In the genomic region with DNA sequence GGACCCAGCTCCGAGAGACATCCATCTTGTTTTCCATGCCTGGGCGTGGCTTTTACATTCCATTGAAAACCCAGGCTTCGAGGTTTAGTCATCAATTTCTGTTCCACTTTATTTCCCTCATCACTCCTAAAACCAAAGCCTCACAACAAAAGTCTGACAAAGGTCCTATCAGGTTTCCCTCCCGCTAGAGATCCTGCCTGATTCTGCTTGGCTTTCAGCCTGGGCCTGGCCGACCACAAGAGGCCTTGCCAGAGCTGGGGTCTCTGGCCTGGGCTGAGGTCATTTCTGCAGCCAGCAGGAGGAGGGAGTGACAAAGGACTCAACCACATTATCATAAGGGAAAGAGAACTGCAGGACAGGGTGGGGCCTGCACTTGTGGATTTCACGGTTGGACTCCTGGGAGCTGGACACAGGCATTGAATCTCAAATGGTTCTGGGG, we compare ENCODE assay signal across 10 cellular contexts.
DNase-seq lines count a peak whose midpoint lies in the region; ATAC-seq and TF ChIP-seq lines count a peak whose summit lies in the region.
"Had no signal": no experiment of that assay in that cellular context is flagged by ENCODE, and none has a peak within 500 bp of the region (broad histone marks: within the 10 kb centered on the region; RNA-seq: fewer than 3 reads in every experiment).

No MANE protein-coding gene starts in this region.

- H3K4me3 Mint-ChIP-seq in brain (peak overlapping the region in 1 of 5 experiments; percentile 9), natural killer cell (no peak overlapping the region)

- H3K27ac ChIP-seq in heart right ventricle (peak overlapping the region in 6 of 10 donors; percentile 35 to 86 (median 66)), vagina (peak overlapping the region; percentile 66)

- H3K4me1 ChIP-seq in heart right ventricle (peaks cover 0 to 46% (median 20%) of the 10 kb centered on the region in 9 donors), vagina (peaks cover 42% of the 10 kb centered on the region)

- H3K36me3 Mint-ChIP-seq in brain (peaks cover 9% of the 10 kb centered on the region), natural killer cell (no peaks in the 10 kb centered on the region)

- TF ChIP-seq POLR2A in vagina (IDR thresholded peaks at IDR 0.05): no peak

- H3K27me3 Mint-ChIP-seq in brain (no peaks in the 10 kb centered on the region), natural killer cell (ENCODE audit: low read depth in 2 of 2) (peaks cover 12 to 16% of the 10 kb centered on the region in 2 donors)

- TF ChIP-seq CTCF in heart right ventricle (IDR thresholded peaks at IDR 0.05) (no peak), brain (conservative IDR thresholded peaks at IDR 0.05) (no peak), vagina (IDR thresholded peaks at IDR 0.05) (no peak), natural killer cell (IDR thresholded peaks at IDR 0.05) (no peak)

- intact Hi-C loops in heart right ventricle (cut with DNase I) (no loop called here), left cardiac atrium (cut with DNase I) (no loop called here), vagina (cut with DNase I) (no loop called here), natural killer cell (cut with micrococcal nuclease) (no loop called here)

- H3K27ac Mint-ChIP-seq in brain (peak overlapping the region in 4 of 5 experiments; percentile 62 to 95 (median 83)), natural killer cell (no peak overlapping the region)

- H3K9me3 Mint-ChIP-seq in brain (peaks cover 2 to 16% (median 3%) of the 10 kb centered on the region in 5 experiments), natural killer cell (no peaks in the 10 kb centered on the region)

- peaks cover 0 to 12% (median 0%) of the 10 kb centered on the region in 11 donors for H3K9me3 ChIP-seq in heart right ventricle
- no peaks in the 10 kb centered on the region for H3K9me3 ChIP-seq in vagina

- H3K36me3 ChIP-seq in heart right ventricle (no peaks in the 10 kb centered on the region), vagina (no peaks in the 10 kb centered on the region)

- H3K4me1 Mint-ChIP-seq in brain: peaks cover 59% of the 10 kb centered on the region
- no peaks in the 10 kb centered on the region for H3K4me1 Mint-ChIP-seq in natural killer cell

- 74 to 79% methylated on average over 6 of the region's 6 CpGs for WGBS in heart right ventricle, 2 donors

- no peak for DNase-seq in heart right ventricle
- no peak for DNase-seq in left cardiac atrium
- peak; percentile 73 for DNase-seq in islet precursor cell
- DNase-seq in vagina (ENCODE audit: extremely low spot score in 2 of 2): no peak
- DNase-seq in natural killer cell: no peak
- no peak for DNase-seq in AML-193 (lab: John Stamatoyannopoulos, UW)
- DNase-seq: activated CD8-positive, alpha-beta memory T cell treated with anti-CD3 and anti-CD28 coated beads for 24 hours; NCI-H510A had no signal

- H3K27me3 ChIP-seq in heart right ventricle (peaks cover 0 to 3% (median under 1%) of the 10 kb centered on the region in 7 donors), vagina (no peaks in the 10 kb centered on the region)

- no peak overlapping the region for H3K4me3 ChIP-seq in heart right ventricle
- no peak overlapping the region for H3K4me3 ChIP-seq in vagina

- ATAC-seq in heart right ventricle: no peak
- ATAC-seq in left cardiac atrium: no peak
- ATAC-seq in GM19455 (IDR thresholded peaks at IDR 0.05; ENCODE audit: unreplicated experiment): no peak
- no peak for ATAC-seq in natural killer cell

Comparison
In these comparisons a context has a peak if more than half of its experiments do, and no peak if none do; other contexts are left out.
1. H3K27ac Mint-ChIP-seq: peak in brain (4 of 5); none in natural killer cell (0 of 2).